Comparison of ENCODE assay signal across 1 cellular context in the genomic region with DNA sequence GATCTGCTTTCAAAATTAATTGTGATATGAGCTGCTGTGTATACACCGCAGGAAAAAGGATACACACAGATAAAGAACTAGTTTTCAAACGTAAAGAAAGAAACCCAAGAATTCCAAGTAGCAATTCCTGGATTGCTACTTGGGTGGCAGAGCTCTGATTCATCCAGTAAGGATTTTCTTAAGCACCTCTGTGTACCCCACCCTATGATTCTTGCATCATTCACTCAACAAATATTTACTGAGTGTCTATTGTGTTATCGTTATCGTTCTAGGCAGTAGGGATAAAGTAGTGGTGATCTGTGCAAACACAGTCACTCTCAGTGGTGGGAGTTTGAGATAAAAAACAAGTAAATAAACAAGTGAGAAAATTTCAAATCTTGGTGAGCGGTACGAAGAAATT.
A peak's percentile ranks its signal among the peaks of the same experiment; 100 is the strongest.
TF ChIP-seq lines count a peak whose summit lies in the region.

No MANE protein-coding gene starts in this region.

TF ChIP-seq in A549, 52 proteins besides CTCF, POLR2A, EP300 and RAD21 (continued from another document):
- TF ChIP-seq FOSL2 (IDR thresholded peaks at IDR 0.05) (peak; percentile 70), FOSL2 (CRISPR knock-in tag; IDR thresholded peaks at IDR 0.05) (peak; percentile 75), CHD4 (IDR thresholded peaks at IDR 0.05; ENCODE audit: borderline replicate concordance) (no peak), CEBPB (IDR thresholded peaks at IDR 0.05) (peak; percentile 72 to 81)
- TF ChIP-seq, protein P1, sequence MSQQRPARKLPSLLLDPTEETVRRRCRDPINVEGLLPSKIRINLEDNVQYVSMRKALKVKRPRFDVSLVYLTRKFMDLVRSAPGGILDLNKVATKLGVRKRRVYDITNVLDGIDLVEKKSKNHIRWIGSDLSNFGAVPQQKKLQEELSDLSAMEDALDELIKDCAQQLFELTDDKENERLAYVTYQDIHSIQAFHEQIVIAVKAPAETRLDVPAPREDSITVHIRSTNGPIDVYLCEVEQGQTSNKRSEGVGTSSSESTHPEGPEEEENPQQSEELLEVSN (IDR thresholded peaks at IDR 0.05; ENCODE audit: borderline replicate concordance, low read depth) = no peak
